In the genomic region with DNA sequence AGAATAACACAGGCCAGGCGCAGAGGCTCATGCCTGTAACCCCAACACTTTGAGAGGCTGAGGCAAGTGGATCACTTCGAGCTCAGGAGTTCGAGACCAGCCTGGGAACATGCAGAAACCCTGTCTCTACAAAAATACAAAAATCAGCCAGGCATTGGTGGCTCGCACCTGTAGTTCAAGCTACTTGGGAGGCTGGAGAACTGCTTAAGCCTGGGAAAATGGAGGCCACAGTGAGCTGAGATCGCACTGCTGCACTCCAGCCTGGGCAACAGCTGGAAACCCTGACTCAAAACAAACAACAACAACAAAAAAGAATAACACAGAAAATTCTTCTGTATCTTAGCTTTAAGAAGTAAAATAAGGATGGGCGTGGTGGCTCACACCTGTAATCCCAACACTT, we compare ENCODE assay signal across 16 cellular contexts.
A peak's percentile ranks its signal among the peaks of the same experiment; 100 is the strongest.
DNase-seq lines count a peak whose midpoint lies in the region; ATAC-seq and TF ChIP-seq lines count a peak whose summit lies in the region.
"Had no signal": no experiment of that assay in that cellular context is flagged by ENCODE, and none has a peak within 500 bp of the region (broad histone marks: within the 10 kb centered on the region; RNA-seq: fewer than 3 reads in every experiment).

No MANE protein-coding gene starts in this region.

- 27 to 63% methylated on average over 3 to 6 of the region's 6 CpGs for WGBS in gastroesophageal sphincter (ENCODE audit: low coverage in 1 of 2), 2 donors

- TF ChIP-seq CTCF in gastroesophageal sphincter (IDR thresholded peaks at IDR 0.05) = no peak

- H3K36me3 ChIP-seq in gastroesophageal sphincter = no peaks in the 10 kb centered on the region
- no peaks in the 10 kb centered on the region for H3K36me3 ChIP-seq in stomach smooth muscle (ENCODE audit: control insufficient read depth in 2 of 2, insufficient read depth in 2 of 2, low read length in 2 of 2)
- H3K36me3 ChIP-seq: BLaER1 treated with 17β-estradiol and CSF1 and Interleukin-3, amounts not matched to agents 10 nM and 100 nM had no signal

- DNase-seq in ecto neural progenitor cell (ENCODE audit: low spot score) (peak; percentile 16), foreskin melanocyte (no peak), SKM-1 treated with dmso at 0.1 percent for 144 hours (lab: John Stamatoyannopoulos, UW; ENCODE audit: unreplicated experiment) (no peak), NCI-H524 treated with DMSO at 0.1 percent for 48 hours (lab: John Stamatoyannopoulos, UW) (no peak)
- DNase-seq: 8988T; ACHN; Caco-2; Calu3; CD4-positive, alpha-beta T cell; CD8-positive, alpha-beta T cell; DMS79 treated with DMSO at 0.1 percent for 48 hours; GF-D8 had no signal

- H3K4me3 ChIP-seq in gastroesophageal sphincter (no peak overlapping the region), stomach smooth muscle (ENCODE audit: low read length in 2 of 2) (no peak overlapping the region)
- H3K4me3 ChIP-seq: BLaER1 treated with 17β-estradiol and CSF1 and Interleukin-3, amounts not matched to agents 10 nM and 100 nM had no signal

- H3K4me1 ChIP-seq in gastroesophageal sphincter (peaks cover 0 to 25% (median 0%) of the 10 kb centered on the region in 3 donors), stomach smooth muscle (ENCODE audit: control insufficient read depth, insufficient read depth, low read length) (peaks cover 2% of the 10 kb centered on the region)
- H3K4me1 ChIP-seq: BLaER1 treated with 17β-estradiol and CSF1 and Interleukin-3, amounts not matched to agents 10 nM and 100 nM; Caco-2 had no signal

- H3K9me3 ChIP-seq in gastroesophageal sphincter = no peaks in the 10 kb centered on the region
- H3K9me3 ChIP-seq in stomach smooth muscle (ENCODE audit: control insufficient read depth in 2 of 2, low read length in 2 of 2) = no peaks in the 10 kb centered on the region
- H3K9me3 ChIP-seq: BLaER1 treated with 17β-estradiol and CSF1 and Interleukin-3, amounts not matched to agents 10 nM and 100 nM; Caco-2 had no signal

- ATAC-seq in gastroesophageal sphincter = no peak
- ATAC-seq: CD8-positive, alpha-beta T cell had no signal

- no peak for TF ChIP-seq POLR2A in gastroesophageal sphincter (IDR thresholded peaks at IDR 0.05)

- H3K27me3 ChIP-seq in gastroesophageal sphincter (no peaks in the 10 kb centered on the region), stomach smooth muscle (ENCODE audit: control insufficient read depth in 1 of 2, insufficient read depth in 2 of 2, low read length in 2 of 2) (no peaks in the 10 kb centered on the region)
- H3K27me3 ChIP-seq: BLaER1 treated with 17β-estradiol and CSF1 and Interleukin-3, amounts not matched to agents 10 nM and 100 nM had no signal

- no peak overlapping the region for H3K9ac ChIP-seq in stomach smooth muscle (ENCODE audit: low read length in 2 of 2)
- H3K9ac ChIP-seq: BLaER1 treated with 17β-estradiol and CSF1 and Interleukin-3, amounts not matched to agents 10 nM and 100 nM had no signal

- TF ChIP-seq EP300 in gastroesophageal sphincter (IDR thresholded peaks at IDR 0.05) = no peak

- H3K27ac ChIP-seq in gastroesophageal sphincter (peak overlapping the region in 3 of 4 donors; percentile 49 to 66 (median 63)), stomach smooth muscle (ENCODE audit: low read length) (peak overlapping the region; percentile 24)
- H3K27ac ChIP-seq: BLaER1 treated with 17β-estradiol and CSF1 and Interleukin-3, amounts not matched to agents 10 nM and 100 nM; C4-2B had no signal
